9 cellular contexts compared by ENCODE assay signal in genomic region chr20:47352332-47353223, GRCh38. TPM values are rescaled to one million over a fixed set of nuclear protein-coding genes. Genes with fewer than 3 reads are reported as not detected.
DNase-seq lines count a peak whose midpoint lies in the region; ATAC-seq and TF ChIP-seq lines count a peak whose summit lies in the region.
"Had no signal": no experiment of that assay in that cellular context is flagged by ENCODE, and none has a peak within 500 bp of the region (broad histone marks: within the 10 kb centered on the region; RNA-seq: fewer than 3 reads in every experiment).

No MANE protein-coding gene starts in this region.

- H3K4me1 ChIP-seq in heart left ventricle (peaks cover 13 to 100% (median 98%) of the 10 kb centered on the region in 12 donors), skeletal muscle tissue (ENCODE audit: control insufficient read depth in 3 of 3, insufficient read depth in 3 of 3, low read length in 3 of 3) (peaks cover 85 to 96% (median 93%) of the 10 kb centered on the region in 3 donors)

- no peak overlapping the region for H3K27ac Mint-ChIP-seq in WTC11

- H3K9me3 ChIP-seq in heart left ventricle (no peaks in the 10 kb centered on the region), skeletal muscle tissue (ENCODE audit: control insufficient read depth in 3 of 3, low read length in 3 of 3) (no peaks in the 10 kb centered on the region)

- H3K36me3 ChIP-seq in heart left ventricle (peaks cover 0 to 3% (median 0%) of the 10 kb centered on the region in 9 donors), skeletal muscle tissue (ENCODE audit: control insufficient read depth in 3 of 3, insufficient read depth in 3 of 3, low read length in 3 of 3) (no peaks in the 10 kb centered on the region)

- ATAC-seq in WTC11: no peak
- peak; percentile 29 to 69 (median 52) for ATAC-seq in heart left ventricle
- no peak for ATAC-seq in GM21390 (IDR thresholded peaks at IDR 0.05; ENCODE audit: unreplicated experiment)
- ATAC-seq in HG03469 (IDR thresholded peaks at IDR 0.05; ENCODE audit: unreplicated experiment): no peak

- H3K9ac ChIP-seq in skeletal muscle tissue (ENCODE audit: low read depth in 1 of 3, low read length in 3 of 3): peak overlapping the region; percentile 62 to 79 (median 79)

- H3K27me3 Mint-ChIP-seq in WTC11 (ENCODE audit: low read depth): no peaks in the 10 kb centered on the region

- intact Hi-C loops in heart left ventricle (cut with DNase I): loop anchor here in 1 of 10 donors (2.0 kb wide), 1 partner anchor 34 kb away; no protein-coding TSS in a partner anchor

- TF ChIP-seq CTCF in WTC11 (IDR thresholded peaks at IDR 0.05) (no peak), heart left ventricle (IDR thresholded peaks at IDR 0.05) (no peak)

- H3K36me3 Mint-ChIP-seq in WTC11: no peaks in the 10 kb centered on the region; the same call in none of the 2 replicates

- H3K4me3 Mint-ChIP-seq in WTC11: no peak overlapping the region; the same call in 1 of the 2 replicates

- H3K4me3 ChIP-seq in heart left ventricle (peak overlapping the region in 11 of 12 donors; percentile 2 to 41 (median 25)), skeletal muscle tissue (ENCODE audit: low read length in 3 of 3) (peak overlapping the region; percentile 52 to 62 (median 54))

- H3K27me3 ChIP-seq in heart left ventricle: no peaks in the 10 kb centered on the region
- no peaks in the 10 kb centered on the region for H3K27me3 ChIP-seq in skeletal muscle tissue (ENCODE audit: control insufficient read depth in 3 of 3, insufficient read depth in 3 of 3, low read length in 3 of 3)

- peak in 1 of 2 donors; percentile 53 for TF ChIP-seq POLR2A in heart left ventricle (IDR thresholded peaks at IDR 0.05)

- no peaks in the 10 kb centered on the region; the same call in 1 of the 2 replicates for H3K4me1 Mint-ChIP-seq in WTC11

- no peaks in the 10 kb centered on the region for H3K9me3 Mint-ChIP-seq in WTC11

- POLR2A ChIA-PET in WTC11 (lab: Charles Lee): interaction anchor here (0.7 to 10.3 kb wide), 4 partner anchors 17 to 34 kb away, joined by 3 to 140 read pairs (median 5); no protein-coding TSS in a partner anchor

- peak overlapping the region; percentile 94 to 99 (median 98) for H3K27ac ChIP-seq in heart left ventricle
- peak overlapping the region; percentile 96 for H3K27ac ChIP-seq in skeletal muscle tissue (ENCODE audit: low read depth, low read length)
- H3K27ac ChIP-seq: C4-2B had no signal

- CTCF ChIA-PET in WTC11 (lab: Charles Lee): interaction anchor here (1.1 to 4.2 kb wide), 7 partner anchors 9 to 156 kb away, joined by 3 to 41 read pairs (median 5); no protein-coding TSS in a partner anchor

- DNase-seq in NCI-H510A treated with DMSO at 0.1 percent for 48 hours (lab: John Stamatoyannopoulos, UW): peak; percentile 33
- DNase-seq in NCI-H510A (lab: John Stamatoyannopoulos, UW): no peak
- DNase-seq in WTC11 (ENCODE audit: low spot score): no peak
- peak in 4 of 5 donors; percentile 43 to 78 (median 63) for DNase-seq in heart left ventricle
- DNase-seq in stimulated activated naive CD4-positive, alpha-beta T cell treated with Interleukin-2 at 50 U/mL for 16 hours (lab: John Stamatoyannopoulos, UW): no peak

- 21 to 29% (median 25%) methylated on average over 8 to 13 of the region's 13 CpGs for WGBS in heart left ventricle, 4 donors

TF ChIP-seq in WTC11, 78 proteins besides CTCF, POLR2A, EP300 and RAD21:
- TF ChIP-seq NR1H2 (CRISPR knock-in tag; IDR thresholded peaks at IDR 0.05) (no peak), ATF6 (CRISPR knock-in tag; IDR thresholded peaks at IDR 0.05) (no peak), ATF1 (CRISPR knock-in tag; IDR thresholded peaks at IDR 0.05) (no peak), NFATC4 (CRISPR knock-in tag; IDR thresholded peaks at IDR 0.05) (no peak), NFE2L1 (CRISPR knock-in tag; IDR thresholded peaks at IDR 0.05) (no peak), ETV6 (CRISPR knock-in tag; IDR thresholded peaks at IDR 0.05) (peak; percentile 32; the same call in 1 of the 2 replicates)
- TF ChIP-seq, protein P1, sequence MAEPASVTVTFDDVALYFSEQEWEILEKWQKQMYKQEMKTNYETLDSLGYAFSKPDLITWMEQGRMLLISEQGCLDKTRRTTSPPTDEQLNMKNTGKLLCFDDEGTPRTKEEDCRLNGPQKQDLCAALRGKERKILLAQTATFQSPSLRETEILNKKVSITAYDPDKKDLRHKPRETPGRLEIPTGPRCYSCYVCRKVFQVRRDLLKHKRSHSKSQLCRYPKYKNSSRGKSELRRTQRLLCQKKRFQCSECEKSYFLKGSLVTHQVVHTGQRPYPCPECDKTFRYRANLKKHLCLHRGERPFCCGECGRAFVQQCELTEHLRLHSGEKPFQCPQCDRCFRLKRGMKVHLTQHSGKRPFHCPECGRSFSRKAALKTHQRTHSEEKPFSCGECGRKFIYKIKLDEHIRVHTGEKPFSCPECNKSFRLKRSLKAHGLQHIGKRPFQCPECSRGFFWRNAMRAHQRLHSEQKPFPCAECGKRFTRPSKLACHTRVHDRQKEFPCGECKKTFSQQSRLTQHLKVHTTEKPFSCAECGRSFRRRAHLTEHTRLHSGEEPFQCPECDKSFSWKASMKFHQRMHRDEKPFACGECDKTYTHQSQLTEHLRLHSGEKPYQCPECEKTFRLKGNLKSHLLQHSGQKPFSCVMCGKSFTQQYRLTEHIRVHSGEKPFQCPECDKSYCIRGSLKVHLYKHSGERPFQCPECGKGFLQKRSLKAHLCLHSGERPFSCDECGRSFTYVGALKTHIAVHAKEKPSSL (CRISPR knock-in tag; conservative IDR thresholded peaks at IDR 0.05): no peak

RNA-seq across cellular contexts. Expression of gene ZMYND8, which starts 3.9 kb away (rescaled TPM):
- 114 to 149 TPM (median 127 TPM) in 3 replicates for total RNA-seq in WTC11 (2021)
- 10 to 100 TPM; 21.7 to 46.4 (median 28.9) TPM for total RNA-seq in heart left ventricle
- 10 to 100 TPM; 11.3 to 11.9 TPM for polyA plus RNA-seq in heart left ventricle
- 13.6 TPM for total RNA-seq in skeletal muscle tissue

Comparison
In these comparisons a context has a peak if more than half of its experiments do, and no peak if none do; other contexts are left out.
1. DNase-seq: peak in NCI-H510A treated with DMSO at 0.1 percent for 48 hours (single experiment) and heart left ventricle (4 of 5); none in NCI-H510A (single experiment), WTC11 (single experiment) and stimulated activated naive CD4-positive, alpha-beta T cell treated with Interleukin-2 at 50 U/mL for 16 hours (single experiment).
2. ATAC-seq: peak in heart left ventricle (4 of 4); none in WTC11 (single experiment), GM21390 (single experiment) and HG03469 (single experiment).